5 cellular contexts compared by ENCODE assay signal in genomic region chr19:50353487-50353880, GRCh38. TPM values are rescaled to one million over a fixed set of nuclear protein-coding genes. Genes with fewer than 3 reads are reported as not detected.
"Had no signal": no experiment of that assay in that cellular context is flagged by ENCODE, and none has a peak within 500 bp of the region (broad histone marks: within the 10 kb centered on the region; RNA-seq: fewer than 3 reads in every experiment).

No MANE protein-coding gene starts in this region.

RNA-seq across cellular contexts. Expression of gene NAPSA, which starts 12.0 kb away (rescaled TPM):
- total RNA-seq: skeletal muscle tissue had no signal
- polyA plus RNA-seq: neural cell had no signal

RNA-seq across cellular contexts. Expression of gene KCNC3, which starts 24.3 kb away (rescaled TPM):
- total RNA-seq: osteoblast had no signal
- polyA plus RNA-seq: naive thymus-derived CD4-positive, alpha-beta T cell; naive thymus-derived CD8-positive, alpha-beta T cell had no signal
